In genomic region chr12:28226705-28227104, GRCh38 we compare ENCODE assay signal across 19 cellular contexts. TPM values are rescaled to one million over a fixed set of nuclear protein-coding genes. Genes with fewer than 3 reads are reported as not detected.
DNase-seq lines count a peak whose midpoint lies in the region; ATAC-seq, FAIRE-seq and TF ChIP-seq lines count a peak whose summit lies in the region.
"Had no signal": no experiment of that assay in that cellular context is flagged by ENCODE, and none has a peak within 500 bp of the region (broad histone marks: within the 10 kb centered on the region; RNA-seq: fewer than 3 reads in every experiment).

No MANE protein-coding gene starts in this region.

- H3K36me3 ChIP-seq in HepG2 (replicated peaks in 1 of 2; ENCODE audit: control insufficient read depth in 1 of 2, insufficient read depth in 2 of 2, low read length in 2 of 2) (no peaks in the 10 kb centered on the region), right lobe of liver (no peaks in the 10 kb centered on the region)

- POLR2A ChIA-PET in HepG2 (lab: Yijun Ruan, JAX), result no interaction called here
- POLR2A ChIA-PET in activated B cell treated with CpG ODN at 0.5 μM for 24 hours (lab: Charles Lee), result no interaction called here

- H3K9me3 ChIP-seq in HepG2 (ENCODE audit: low read length) (peaks cover 9% of the 10 kb centered on the region; the same call in 1 of the 2 replicates), right lobe of liver (peaks cover 0 to 3% (median 0%) of the 10 kb centered on the region in 4 donors)

- no peak overlapping the region for H3K9ac ChIP-seq in HepG2 (ENCODE audit: insufficient read depth, low read depth, low read length)
- H3K9ac ChIP-seq: BLaER1 treated with 17β-estradiol and CSF1 and Interleukin-3, amounts not matched to agents 10 nM and 100 nM had no signal

- ATAC-seq in HepG2 (no peak), right lobe of liver (no peak), activated B cell treated with CpG ODN at 0.5 μM for 24 hours (ENCODE audit: low read depth) (no peak), HG02642 (IDR thresholded peaks at IDR 0.05; ENCODE audit: poor library complexity, unreplicated experiment) (no peak)
- ATAC-seq: CD8-positive, alpha-beta T cell; GM12878 had no signal

- TF ChIP-seq CTCF in HepG2 (CRISPR knock-in tag; IDR thresholded peaks at IDR 0.05), result no peak
- TF ChIP-seq CTCF in right lobe of liver (IDR thresholded peaks at IDR 0.05), result no peak
- TF ChIP-seq CTCF in activated B cell treated with CpG ODN at 0.5 μM for 24 hours (IDR thresholded peaks at IDR 0.05), result no peak

- H3K4me3 Mint-ChIP-seq in activated B cell treated with CpG ODN at 0.5 μM for 24 hours, result no peak overlapping the region
- H3K4me3 Mint-ChIP-seq: CD8-positive, alpha-beta T cell; H9 had no signal

- H4K20me1 ChIP-seq in HepG2 (ENCODE audit: insufficient read depth, low read length), result no peaks in the 10 kb centered on the region
- H4K20me1 ChIP-seq: BLaER1 treated with 17β-estradiol and CSF1 and Interleukin-3, amounts not matched to agents 10 nM and 100 nM had no signal

- peaks cover 68% of the 10 kb centered on the region for H3K4me1 Mint-ChIP-seq in activated B cell treated with CpG ODN at 0.5 μM for 24 hours

- peaks cover 35% of the 10 kb centered on the region for H3K36me3 Mint-ChIP-seq in activated B cell treated with CpG ODN at 0.5 μM for 24 hours (ENCODE audit: low read depth)

- H3K4me3 ChIP-seq in HepG2 (replicated peaks in 1 of 3; ENCODE audit: insufficient read depth in 1 of 3, low read depth in 2 of 3, low read length in 3 of 3), result no peak overlapping the region
- no peak overlapping the region for H3K4me3 ChIP-seq in right lobe of liver
- H3K4me3 ChIP-seq: GM12878 had no signal

- TF ChIP-seq RAD21 in HepG2 (CRISPR knock-in tag; IDR thresholded peaks at IDR 0.05), result no peak

- CTCF ChIA-PET in HepG2 (lab: Yijun Ruan, JAX; ENCODE audit: low intra/inter-chr PET ratio, low total read pairs), result no interaction called here
- CTCF ChIA-PET in activated B cell treated with CpG ODN at 0.5 μM for 24 hours (lab: Charles Lee), result no interaction called here

- no peaks in the 10 kb centered on the region for H3K27me3 ChIP-seq in HepG2 (ENCODE audit: control insufficient read depth in 1 of 2, insufficient read depth in 2 of 2, low read length in 2 of 2)
- H3K27me3 ChIP-seq in right lobe of liver, result no peaks in the 10 kb centered on the region
- H3K27me3 ChIP-seq: BLaER1 treated with 17β-estradiol and CSF1 and Interleukin-3, amounts not matched to agents 10 nM and 100 nM had no signal

- H3K4me1 ChIP-seq in HepG2 (ENCODE audit: insufficient read depth, low read length), result no peaks in the 10 kb centered on the region
- H3K4me1 ChIP-seq in right lobe of liver, result no peaks in the 10 kb centered on the region

- H3K27ac ChIP-seq in HepG2 (ENCODE audit: extremely low read length, insufficient read depth, low read length) (no peak overlapping the region), right lobe of liver (no peak overlapping the region)
- H3K27ac ChIP-seq: 22Rv1 had no signal

- intact Hi-C loops in HepG2 (cut with micrococcal nuclease; ENCODE audit: unreplicated experiment) (no loop called here), right lobe of liver (cut with DNase I) (no loop called here), activated B cell treated with CpG ODN at 0.5 μM for 24 hours (cut with micrococcal nuclease) (no loop called here)

- no peaks in the 10 kb centered on the region for H3K9me3 Mint-ChIP-seq in activated B cell treated with CpG ODN at 0.5 μM for 24 hours

- H3K27ac Mint-ChIP-seq in activated B cell treated with CpG ODN at 0.5 μM for 24 hours, result peak overlapping the region; percentile 38
- H3K27ac Mint-ChIP-seq: CD8-positive, alpha-beta T cell; H9 had no signal

- no peak overlapping the region for H2AFZ ChIP-seq in HepG2 (ENCODE audit: low read length)

- FAIRE-seq in HepG2 (lab: Jason Lieb, UNC), result no peak
- peak; percentile 15 for FAIRE-seq in H54 (lab: Jason Lieb, UNC)
- FAIRE-seq: GM12878, GM18507 had no signal

- no peaks in the 10 kb centered on the region for H3K27me3 Mint-ChIP-seq in activated B cell treated with CpG ODN at 0.5 μM for 24 hours

- no peak overlapping the region for H3K4me2 ChIP-seq in HepG2 (ENCODE audit: low read depth, low read length)

- no peak for DNase-seq in HepG2 (ENCODE audit: low spot score)
- no peak for DNase-seq in right lobe of liver
- DNase-seq in H54 (ENCODE audit: insufficient read length, low spot score), result no peak
- DNase-seq in activated B cell treated with CpG ODN at 0.5 μM for 24 hours, result no peak
- no peak for DNase-seq in RKO (ENCODE audit: low spot score)
- DNase-seq in NCI-H226, result no peak
- DNase-seq: Calu3; CD8-positive, alpha-beta T cell; DND-41; EL; GOT3; H9; Kasumi-1; KBM-7 had no signal

- TF ChIP-seq POLR2A in HepG2 (IDR thresholded peaks at IDR 0.05; ENCODE audit: insufficient read depth in 1 of 2, low read depth in 2 of 2, low read length in 2 of 2) (no peak), right lobe of liver (IDR thresholded peaks at IDR 0.05) (no peak), H54 (IDR thresholded peaks at IDR 0.05; ENCODE audit: low read depth, low read length) (no peak)

- no TSS peak for BruUV-seq in HepG2 (replicated peaks; lab: Mats Ljungman, UMichigan)

- in situ Hi-C loops in HepG2 (cut with HindIII; ENCODE audit: extremely low pct_ligation_motif_present, low pct_unique_long_range_greater_than_20kb), result no loop called here

- H3K79me2 ChIP-seq in HepG2 (ENCODE audit: insufficient read depth, low read length), result peaks cover 4% of the 10 kb centered on the region

- TF ChIP-seq EP300 in HepG2 (IDR thresholded peaks at IDR 0.05; ENCODE audit: low read depth in 2 of 2, low read length in 2 of 2) (no peak), HepG2 (CRISPR knock-in tag; IDR thresholded peaks at IDR 0.05; ENCODE audit: borderline replicate concordance) (no peak)

TF ChIP-seq in HepG2, 621 proteins besides CTCF, POLR2A, EP300 and RAD21:
- no peak for TF ChIP-seq SMAD1 (CRISPR knock-in tag; IDR thresholded peaks at IDR 0.05; ENCODE audit: borderline replicate concordance, low read depth)
- TF ChIP-seq MAFK (conservative IDR thresholded peaks at IDR 0.05 in 1 of 2, IDR thresholded peaks at IDR 0.05 in 1 of 2; ENCODE audit: low read length in 2 of 2), result peak; percentile 64 to 71; a peak in 3 of 4 replicates
- TF ChIP-seq MAFF (IDR thresholded peaks at IDR 0.05; ENCODE audit: low read depth, low read length), result peak; percentile 69

RNA-seq across cellular contexts. Expression of gene CCDC91, which starts 36.4 kb away (rescaled TPM):
- total RNA-seq in HepG2 (2016; rRNA removed; fragmentation: Illumina TruSeq; extraction: Trizol) (15.8 and 20.6 TPM in 2 replicates), right lobe of liver (10 to 100 TPM; 10.0 to 21.5 (median 13.9) TPM), activated B cell treated with CpG ODN at 0.5 μM for 24 hours (43.6 and 46.3 TPM in 2 replicates)
- 88.7 and 93.9 TPM in 2 replicates for total RNA-seq in HepG2 (2016; cell fraction: cytosol; rRNA removed; fragmentation: Illumina TruSeq; extraction: Trizol; ENCODE audit: low read depth)
- 14.9 and 18.0 TPM in 2 replicates for total RNA-seq in HepG2 (2016; cell fraction: insoluble cytoplasmic fraction; rRNA removed; fragmentation: Illumina TruSeq; extraction: Trizol)
- 25.9 and 27.4 TPM in 2 replicates for total RNA-seq in HepG2 (2016; cell fraction: membrane; rRNA removed; fragmentation: Illumina TruSeq; extraction: Trizol)
- 19.4 and 19.8 TPM in 2 replicates for total RNA-seq in HepG2 (2016; cell fraction: nucleus; rRNA removed; fragmentation: Illumina TruSeq; extraction: Trizol)
- polyA plus RNA-seq in HepG2 (2011; rRNA removed), result 7.7 and 9.8 TPM in 2 replicates
- 5.3 and 9.0 TPM in 2 replicates for polyA plus RNA-seq in HepG2 (2011; cell fraction: cytosol; rRNA removed)
- 5.2 and 5.9 TPM in 2 replicates for polyA plus RNA-seq in HepG2 (2011; cell fraction: nucleus; rRNA removed)
- polyA plus RNA-seq in HepG2 (2012), result 9.2 and 10.4 TPM in 2 replicates
- polyA plus RNA-seq in HepG2 (2016; cell fraction: cytosol; fragmentation: Illumina TruSeq; extraction: Trizol; ENCODE audit: low read depth), result 1.3 and 1.9 TPM in 2 replicates
- 16.6 and 16.9 TPM in 2 replicates for polyA plus RNA-seq in HepG2 (2016; cell fraction: insoluble cytoplasmic fraction; fragmentation: Illumina TruSeq; extraction: Trizol; ENCODE audit: low read depth)
- polyA plus RNA-seq in HepG2 (2016; cell fraction: membrane; fragmentation: Illumina TruSeq; extraction: Trizol; ENCODE audit: low read depth), result 3.4 TPM in 2 replicates
- 7.0 and 7.9 TPM in 2 replicates for polyA plus RNA-seq in HepG2 (2016; cell fraction: nucleus; fragmentation: Illumina TruSeq; extraction: Trizol; ENCODE audit: insufficient read depth, low read depth)
- polyA minus RNA-seq in HepG2 (2011; rRNA and poly(A)+ RNA removed; ENCODE audit: low replicate concordance), result 17.8 and 41.4 TPM in 2 replicates
- 12.6 and 19.2 TPM in 2 replicates for polyA minus RNA-seq in HepG2 (2011; cell fraction: cytosol; rRNA and poly(A)+ RNA removed)
- polyA minus RNA-seq in HepG2 (2011; cell fraction: nucleus; rRNA and poly(A)+ RNA removed), result 50.2 and 62.0 TPM in 2 replicates
